In the genomic region with DNA sequence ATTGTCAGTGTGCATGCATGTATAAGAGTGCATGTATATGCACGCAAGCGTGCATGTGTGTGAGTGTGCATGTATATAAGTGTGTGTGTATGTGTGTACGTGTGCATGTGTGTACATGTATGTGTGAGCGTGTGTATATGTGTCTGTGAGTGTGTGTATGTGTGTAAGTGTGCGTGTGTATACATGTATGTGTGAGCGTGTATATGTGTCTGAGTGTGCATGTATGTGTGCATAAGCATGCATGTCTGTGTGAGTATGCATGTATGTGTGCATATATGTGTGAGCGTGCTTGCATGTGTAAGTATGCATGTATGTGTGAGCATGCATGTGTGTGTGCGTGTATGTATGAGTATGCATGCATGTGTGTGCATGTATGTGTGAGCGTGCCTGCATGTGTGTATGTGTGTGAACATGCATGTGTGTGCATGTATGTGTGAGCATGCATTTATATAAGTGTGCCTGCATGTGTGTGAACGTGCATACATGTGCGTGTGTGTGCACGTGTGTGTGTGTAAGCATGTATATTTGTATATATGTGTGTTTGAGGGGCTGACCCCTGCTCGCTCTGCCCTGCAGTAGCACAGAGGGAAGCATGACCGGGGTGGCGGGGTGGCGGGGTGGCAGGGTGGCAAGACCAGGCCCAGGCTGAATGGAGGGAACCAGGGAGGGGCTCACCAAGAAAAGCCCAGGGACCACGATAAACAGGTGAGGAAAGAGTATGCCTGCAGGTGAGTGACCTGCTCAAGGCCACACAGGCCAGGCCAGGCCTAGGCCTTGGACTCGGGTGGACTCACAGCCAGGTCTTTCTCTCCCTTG, we compare ENCODE assay signal across 12 cellular contexts. TPM values are rescaled to one million over a fixed set of nuclear protein-coding genes. Genes with fewer than 3 reads are reported as not detected.
DNase-seq lines count a peak whose midpoint lies in the region; ATAC-seq and TF ChIP-seq lines count a peak whose summit lies in the region.
"Had no signal": no experiment of that assay in that cellular context is flagged by ENCODE, and none has a peak within 500 bp of the region (broad histone marks: within the 10 kb centered on the region; RNA-seq: fewer than 3 reads in every experiment).

No MANE protein-coding gene starts in this region.

- H3K79me1 ChIP-seq in IMR-90 (ENCODE audit: low read depth in 1 of 2, low read length in 2 of 2), result peaks cover 0 to 20% of the 10 kb centered on the region in 2 experiments; a peak in 2 of 4 replicates

- no peaks in the 10 kb centered on the region for H3K9me3 Mint-ChIP-seq in CD8-positive, alpha-beta memory T cell

- peak overlapping the region; percentile 89 to 99 (median 98) for H3K27ac Mint-ChIP-seq in CD8-positive, alpha-beta memory T cell

- CTCF ChIA-PET in CD8-positive, alpha-beta memory T cell (lab: Charles Lee), result interaction anchor here (1.2 to 4.0 kb wide), 3 partner anchors 42 to 120 kb away, joined by 3 to 19 read pairs (median 9); no protein-coding TSS in a partner anchor
- CTCF ChIA-PET in IMR-90 (lab: Yijun Ruan, JAX), result no interaction called here

- H3K14ac ChIP-seq in IMR-90 (replicated peaks; ENCODE audit: low read depth, low read length), result peak overlapping the region; percentile 94

- BruUV-seq in IMR-90 (replicated peaks; lab: Mats Ljungman, UMichigan), result no TSS peak

- H4K20me1 ChIP-seq in IMR-90 (ENCODE audit: insufficient read depth, low read length) (peaks cover 3% of the 10 kb centered on the region; the same call in 1 of the 2 replicates), osteoblast (ENCODE audit: insufficient read depth, low read length) (no peaks in the 10 kb centered on the region)

- H3K27me3 Mint-ChIP-seq in CD8-positive, alpha-beta memory T cell, result no peaks in the 10 kb centered on the region

- H4K5ac ChIP-seq in IMR-90 (ENCODE audit: low read depth, low read length), result peak overlapping the region; percentile 92; the same call in 1 of the 2 replicates

- no peaks in the 10 kb centered on the region for H3K79me2 ChIP-seq in osteoblast (ENCODE audit: insufficient read depth, low read length)

- peaks cover 66 to 89% (median 82%) of the 10 kb centered on the region in 3 donors for H3K4me1 Mint-ChIP-seq in CD8-positive, alpha-beta memory T cell

- dilution Hi-C loops in IMR-90 (cut with HindIII; ENCODE audit: low sequenced_read_pairs, unreplicated experiment), result no loop called here

- H3K27me3 ChIP-seq in CD8-positive, alpha-beta memory T cell (ENCODE audit: insufficient read depth, low read length, poor library complexity, severe bottlenecking), result no peaks in the 10 kb centered on the region
- H3K27me3 ChIP-seq in IMR-90 (ENCODE audit: control insufficient read depth, insufficient read depth, low read length) (no peaks in the 10 kb centered on the region), brain microvascular endothelial cell (replicated peaks) (no peaks in the 10 kb centered on the region), osteoblast (ENCODE audit: insufficient read depth, low read length) (no peaks in the 10 kb centered on the region)
- H3K27me3 ChIP-seq: breast epithelium had no signal

- peak overlapping the region; percentile 92; a peak in 3 of 4 replicates for H4K8ac ChIP-seq in IMR-90 (ENCODE audit: low read depth in 2 of 2, low read length in 2 of 2)

- ATAC-seq in IMR-90 (ENCODE audit: low read depth), result no peak
- ATAC-seq in GM18511 (IDR thresholded peaks at IDR 0.05; ENCODE audit: unreplicated experiment), result no peak
- no peak for ATAC-seq in HG02870 (IDR thresholded peaks at IDR 0.05; ENCODE audit: unreplicated experiment)

- peak overlapping the region; percentile 93; the same call in 2 of the 3 replicates for H2BK15ac ChIP-seq in IMR-90 (ENCODE audit: low read depth, low read length)

- H3K23ac ChIP-seq in IMR-90 (ENCODE audit: low read depth, low read length), result peak overlapping the region; percentile 92

- H2AK9ac ChIP-seq in IMR-90 (replicated peaks; ENCODE audit: low read depth, low read length, poor library complexity), result peak overlapping the region; percentile 96

- peak overlapping the region; percentile 99 for H2BK120ac ChIP-seq in IMR-90 (ENCODE audit: low read depth, low read length)

- H3K9ac ChIP-seq in IMR-90 (ENCODE audit: low read depth, low read length), result no peak overlapping the region; the same call in 1 of the 2 replicates

- peak overlapping the region; percentile 96 for H2BK5ac ChIP-seq in IMR-90 (ENCODE audit: low read depth, low read length, poor library complexity, severe bottlenecking)

- H4K91ac ChIP-seq in IMR-90 (ENCODE audit: insufficient read depth, low read depth, low read length), result peak overlapping the region; percentile 98

- peaks cover 74% of the 10 kb centered on the region for H3K4me1 ChIP-seq in CD8-positive, alpha-beta memory T cell (ENCODE audit: insufficient read depth, low read length)
- H3K4me1 ChIP-seq in IMR-90 (ENCODE audit: control insufficient read depth, insufficient read depth, low read length) (peaks cover 49% of the 10 kb centered on the region), osteoblast (ENCODE audit: insufficient read depth, low read length) (peaks cover 54% of the 10 kb centered on the region)
- H3K4me1 ChIP-seq: HAP-1 had no signal

- H3K4me3 ChIP-seq in CD8-positive, alpha-beta memory T cell (ENCODE audit: low read length), result peak overlapping the region; percentile 53
- H3K4me3 ChIP-seq in IMR-90 (ENCODE audit: insufficient read depth, low read depth, low read length), result no peak overlapping the region
- H3K4me3 ChIP-seq in brain microvascular endothelial cell (ENCODE audit: low read depth, low read length), result no peak overlapping the region
- H3K4me3 ChIP-seq in osteoblast (ENCODE audit: insufficient read depth, low read length), result no peak overlapping the region
- H3K4me3 ChIP-seq: breast epithelium, HAP-1 had no signal

- H3K4me3 Mint-ChIP-seq in CD8-positive, alpha-beta memory T cell, result peak overlapping the region; percentile 47 to 86 (median 83)

- in situ Hi-C loops in IMR-90 (cut with MboI; ENCODE audit: low sequenced_read_pairs), result no loop called here
- in situ Hi-C loops in brain microvascular endothelial cell (cut with HindIII; ENCODE audit: low pct_ligation_motif_present, low sequenced_read_pairs), result no loop called here

- no peaks in the 10 kb centered on the region for H3K9me3 ChIP-seq in CD8-positive, alpha-beta memory T cell (ENCODE audit: low read length)
- H3K9me3 ChIP-seq in IMR-90 (ENCODE audit: control insufficient read depth, insufficient read depth, low read length) (no peaks in the 10 kb centered on the region), osteoblast (ENCODE audit: low read depth, low read length) (no peaks in the 10 kb centered on the region)
- H3K9me3 ChIP-seq: breast epithelium, HAP-1 had no signal

- H3K36me3 ChIP-seq in CD8-positive, alpha-beta memory T cell (ENCODE audit: insufficient read depth, low read length), result peaks cover 35% of the 10 kb centered on the region
- H3K36me3 ChIP-seq in IMR-90 (ENCODE audit: control insufficient read depth, insufficient read depth, low read length) (no peaks in the 10 kb centered on the region), brain microvascular endothelial cell (replicated peaks) (no peaks in the 10 kb centered on the region), osteoblast (ENCODE audit: insufficient read depth, low read length) (no peaks in the 10 kb centered on the region)
- H3K36me3 ChIP-seq: breast epithelium, HAP-1 had no signal

- WGBS in IMR-90 (ENCODE audit: extremely low coverage in 2 of 2, insufficient read length in 1 of 2), 2 experiments, result 93% methylated on average over 14 of the region's 18 CpGs; no CpG with 5 or more reads in 1 of the 2 experiments

- peak overlapping the region; percentile 83; the same call in 1 of the 2 replicates for H3K18ac ChIP-seq in IMR-90 (ENCODE audit: low read depth, low read length)

- H2BK20ac ChIP-seq in IMR-90 (ENCODE audit: low read depth, low read length), result peak overlapping the region; percentile 98

- H3K36me3 Mint-ChIP-seq in CD8-positive, alpha-beta memory T cell, result peaks cover 3 to 76% (median 11%) of the 10 kb centered on the region in 3 donors

- POLR2A ChIA-PET in CD8-positive, alpha-beta memory T cell (lab: Charles Lee), result interaction anchor here (1.1 to 1.8 kb wide), 4 partner anchors 8 to 109 kb away, joined by 4 to 6 read pairs (median 4); no protein-coding TSS in a partner anchor
- POLR2A ChIA-PET in IMR-90 (lab: Charles Lee; ENCODE audit: unreplicated experiment), result no interaction called here

- H2AFZ ChIP-seq in IMR-90 (replicated peaks; ENCODE audit: low read length, poor library complexity) (peak overlapping the region; percentile 79), osteoblast (ENCODE audit: low read length) (no peak overlapping the region)

- peak overlapping the region; percentile 99 for H2AK5ac ChIP-seq in IMR-90 (ENCODE audit: low read depth, low read length)

- DNase-seq in CD8-positive, alpha-beta memory T cell, result no peak
- DNase-seq in IMR-90 (no peak), brain microvascular endothelial cell (no peak), osteoblast (ENCODE audit: insufficient read length, low spot score, missing footprints) (no peak), DMS53 treated with DMSO at 0.1 percent for 48 hours (lab: John Stamatoyannopoulos, UW; ENCODE audit: unreplicated experiment) (no peak)
- DNase-seq: NCI-H524; nucleus accumbens; stimulated activated CD4-positive, alpha-beta T cell treated with anti-CD3 and anti-CD28 coated beads, Interleukin-2, amount 100 ng/mL, for 48 hours had no signal

- TF ChIP-seq POLR2A in IMR-90 (IDR thresholded peaks at IDR 0.05; ENCODE audit: low read depth, low read length), result no peak

- H3K4me2 ChIP-seq in IMR-90 (ENCODE audit: low read depth, low read length) (no peak overlapping the region), osteoblast (ENCODE audit: insufficient read depth, low read length) (no peak overlapping the region)

- no peak overlapping the region for H3K27ac ChIP-seq in CD8-positive, alpha-beta memory T cell (ENCODE audit: low read depth, low read length)
- H3K27ac ChIP-seq in IMR-90 (ENCODE audit: insufficient read depth, low read length), result peak overlapping the region; percentile 9
- H3K27ac ChIP-seq in brain microvascular endothelial cell, result peak overlapping the region; percentile 97
- H3K27ac ChIP-seq in osteoblast (ENCODE audit: low read depth, low read length), result peak overlapping the region; percentile 91

- intact Hi-C loops in IMR-90 (cut with micrococcal nuclease), result no loop called here

- no peak overlapping the region for H3K56ac ChIP-seq in IMR-90 (ENCODE audit: extremely low read depth, insufficient read depth, low read length)

- peaks cover 37% of the 10 kb centered on the region for H3K9me1 ChIP-seq in IMR-90 (ENCODE audit: insufficient read depth, low read length)

- peak overlapping the region; percentile 98 for H3K4ac ChIP-seq in IMR-90 (ENCODE audit: low read depth, low read length)

- TF ChIP-seq CTCF in IMR-90 (conservative IDR thresholded peaks at IDR 0.05; ENCODE audit: low read depth, low read length) (no peak), brain microvascular endothelial cell (IDR thresholded peaks at IDR 0.05; ENCODE audit: low read depth, low read length, missing control alignments) (no peak), osteoblast (IDR thresholded peaks at IDR 0.05; ENCODE audit: extremely low read depth, low read depth, low read length) (no peak)

- TF ChIP-seq RAD21 in IMR-90 (IDR thresholded peaks at IDR 0.05; ENCODE audit: low read length), result no peak

RNA-seq across cellular contexts. Expression of a gene that starts 26.3 kb away (rescaled TPM):
- total RNA-seq in CD8-positive, alpha-beta memory T cell, result 10 to 100 TPM; 23.1 to 24.7 TPM
- polyA plus RNA-seq in CD8-positive, alpha-beta memory T cell, result 80.2 TPM
- total RNA-seq in IMR-90 (2012; rRNA removed) (0.28 and 0.36 TPM in 2 replicates), osteoblast (0.59 and 0.72 TPM in 2 replicates)
- 0.55 and 0.85 TPM in 2 replicates for polyA plus RNA-seq in IMR-90 (2012; rRNA removed)
- 0.38 TPM in 2 replicates for polyA plus RNA-seq in IMR-90 (2012; cell fraction: cytosol; rRNA removed)
- polyA plus RNA-seq in IMR-90 (2012; cell fraction: nucleus; rRNA removed; ENCODE audit: low replicate concordance), result 0.68 and 0.84 TPM in 2 replicates

Comparison
In these comparisons a context has a peak if more than half of its experiments do, and no peak if none do; other contexts are left out.
1. RNA of a gene that starts 26.3 kb away (total RNA-seq): 23.1 to 24.7 TPM in CD8-positive, alpha-beta memory T cell; 0.59 to 0.72 TPM in osteoblast and 0.28 to 0.36 TPM in IMR-90; every median in the first group is over 10 times any median in the second.